Comparison of ENCODE assay signal across 28 cellular contexts in genomic region chr9:8284835-8285234, GRCh38.
"Had no signal": no experiment of that assay in that cellular context is flagged by ENCODE, and none has a peak within 500 bp of the region (broad histone marks: within the 10 kb centered on the region; RNA-seq: fewer than 3 reads in every experiment).

No MANE protein-coding gene starts in this region.

- H3K4me3 Mint-ChIP-seq: activated naive CD8-positive, alpha-beta T cell treated with anti-CD3 and anti-CD28 coated beads for 36 hours; effector memory CD8-positive, alpha-beta T cell; nephron had no signal

- H3K9me3 Mint-ChIP-seq: activated naive CD8-positive, alpha-beta T cell treated with anti-CD3 and anti-CD28 coated beads for 36 hours; effector memory CD8-positive, alpha-beta T cell; nephron had no signal

- H3K27ac ChIP-seq: adrenal gland, cardiac muscle cell, colonic mucosa, dorsolateral prefrontal cortex, gastrocnemius medialis, parathyroid adenoma, psoas muscle, spleen, tibial nerve had no signal

- H3K4me3 ChIP-seq: adrenal gland, cardiac muscle cell, colonic mucosa, dorsolateral prefrontal cortex, gastrocnemius medialis, psoas muscle, spleen, tibial nerve had no signal

- H3K4me1 ChIP-seq: adrenal gland, colonic mucosa, gastrocnemius medialis, parathyroid adenoma, psoas muscle, spleen, tibial nerve had no signal

- H3K4me1 Mint-ChIP-seq: activated naive CD8-positive, alpha-beta T cell treated with anti-CD3 and anti-CD28 coated beads for 36 hours; nephron had no signal

- H3K36me3 ChIP-seq: adrenal gland, cardiac muscle cell, colonic mucosa, gastrocnemius medialis, spleen, tibial nerve had no signal

- DNase-seq: activated CD4-positive, alpha-beta T cell treated with anti-CD3 and anti-CD28 coated beads for 4 hours; activated CD4-positive, alpha-beta T cell treated with anti-CD3 and anti-CD28 coated beads, Interleukin-2, amount 50 U/mL, for 48 hours; activated CD8-positive, alpha-beta memory T cell treated with anti-CD3 and anti-CD28 coated beads for 24 hours; activated effector memory CD4-positive, alpha-beta T cell treated with Interleukin-2 at 50 U/mL for 16 hours; activated naive CD4-positive, alpha-beta T cell treated with Interleukin-2 at 50 U/mL for 16 hours; activated naive CD8-positive, alpha-beta T cell treated with anti-CD3 and anti-CD28 coated beads for 36 hours; adrenal gland; aorta; cerebellar nuclear complex; colonic mucosa; dorsolateral prefrontal cortex; effector memory CD8-positive, alpha-beta T cell; erythroblast; gastrocnemius medialis; glutamatergic neuron; islet precursor cell; left ventricle myocardium superior; mammary epithelial cell; occipital lobe; psoas muscle; right cardiac atrium; spleen; stimulated activated naive CD4-positive, alpha-beta T cell treated with Interleukin-2 at 50 U/mL for 16 hours had no signal

- H3K27me3 ChIP-seq: adrenal gland, cardiac muscle cell, colonic mucosa, dorsolateral prefrontal cortex, gastrocnemius medialis, spleen, tibial nerve had no signal

- H3K36me3 Mint-ChIP-seq: activated naive CD8-positive, alpha-beta T cell treated with anti-CD3 and anti-CD28 coated beads for 36 hours; brain had no signal

- H3K9me3 ChIP-seq: adrenal gland, colonic mucosa, gastrocnemius medialis, psoas muscle, spleen, tibial nerve had no signal

- H2AFZ ChIP-seq: parathyroid adenoma had no signal

- H3K9ac ChIP-seq: parathyroid adenoma had no signal

- H3K79me2 ChIP-seq: parathyroid adenoma had no signal

- H3K27ac Mint-ChIP-seq: activated naive CD8-positive, alpha-beta T cell treated with anti-CD3 and anti-CD28 coated beads for 36 hours; effector memory CD8-positive, alpha-beta T cell; nephron had no signal

- ATAC-seq: effector memory CD8-positive, alpha-beta T cell; gastrocnemius medialis; left ventricle myocardium superior; psoas muscle; right cardiac atrium had no signal
